ENCODE assay signal across 8 cellular contexts in the genomic region with DNA sequence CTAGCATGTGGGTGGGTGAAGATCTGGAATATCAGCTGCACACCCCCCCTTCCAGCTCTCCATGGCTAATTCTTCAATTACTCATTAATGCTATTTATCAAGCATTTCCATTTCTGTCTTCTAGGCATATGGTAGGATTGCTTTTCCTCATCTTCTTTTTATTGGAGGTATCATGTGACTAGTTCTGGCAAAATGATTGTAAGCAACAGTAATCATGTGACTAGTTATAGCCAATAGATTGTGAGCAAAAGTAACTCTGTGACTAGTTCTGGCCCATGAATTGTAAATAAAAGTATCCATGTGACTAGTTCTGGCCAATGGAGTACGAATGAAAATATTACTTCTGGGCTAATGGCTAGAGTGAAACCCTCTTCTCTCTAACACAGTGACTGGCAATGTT.
"Had no signal": no experiment of that assay in that cellular context is flagged by ENCODE, and none has a peak within 500 bp of the region (broad histone marks: within the 10 kb centered on the region; RNA-seq: fewer than 3 reads in every experiment).

No MANE protein-coding gene starts in this region.

- ATAC-seq: GM23338 had no signal

- H3K9me3 Mint-ChIP-seq: GM23338, H9 had no signal

- H3K4me1 Mint-ChIP-seq: GM23338 had no signal

- FAIRE-seq: H1, H54, HTR-8/SVneo had no signal

- H3K27ac Mint-ChIP-seq: GM23338, H9 had no signal

- H2AFZ ChIP-seq: GM23338 had no signal

- H3K4me2 ChIP-seq: GM23338 had no signal

- DNase-seq: H9, HCEC 1CT, IMR-90, KBM-7 had no signal

- H3K4me3 Mint-ChIP-seq: GM23338, H9 had no signal

- H3K4me3 ChIP-seq: GM23338 had no signal
